Comparison of ENCODE assay signal across 8 cellular contexts in the genomic region with DNA sequence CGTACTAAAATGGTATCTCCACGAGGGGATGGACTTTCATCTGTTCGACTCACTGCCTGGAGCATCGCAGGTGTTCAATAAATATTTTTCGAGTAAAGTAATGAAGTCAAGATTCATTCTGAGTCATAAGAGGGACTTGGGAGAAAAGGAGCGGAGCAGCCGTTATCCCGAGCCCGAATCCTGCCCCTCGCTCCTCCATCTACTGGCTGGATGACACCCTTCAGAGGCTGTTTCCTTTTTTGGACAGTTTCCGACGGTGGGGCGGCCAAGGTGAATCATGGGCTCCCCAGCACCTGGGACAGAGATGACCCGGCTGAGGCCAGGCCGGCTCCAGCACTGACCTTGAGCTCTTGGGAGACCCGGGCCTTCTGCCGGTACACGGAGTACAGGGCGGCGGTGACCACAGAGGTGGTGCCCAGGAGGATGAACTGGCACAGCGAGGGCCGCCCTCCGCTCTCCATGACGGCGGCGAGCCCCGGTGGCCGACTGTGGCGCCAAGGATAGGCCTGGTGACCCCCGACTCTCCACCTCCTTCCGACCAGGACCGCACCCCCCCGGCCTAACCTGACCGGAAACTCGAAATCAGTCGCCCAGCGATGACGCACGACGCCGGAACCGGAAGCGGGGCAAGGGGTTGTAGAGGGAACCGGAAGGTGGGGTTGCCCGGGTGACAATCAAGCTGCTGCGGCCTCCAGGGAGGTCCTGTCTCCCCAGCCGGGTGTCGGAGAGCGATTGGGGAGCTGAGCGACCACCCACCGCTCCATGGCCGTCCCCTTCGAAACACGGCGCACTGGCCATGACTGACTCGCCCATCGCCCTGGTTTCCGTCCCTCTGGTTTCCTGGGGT. TPM values are rescaled to one million over a fixed set of nuclear protein-coding genes. Genes with fewer than 3 reads are reported as not detected.
A peak's percentile ranks its signal among the peaks of the same experiment; 100 is the strongest.
DNase-seq lines count a peak whose midpoint lies in the region; ATAC-seq and TF ChIP-seq lines count a peak whose summit lies in the region.

A gene with protein sequence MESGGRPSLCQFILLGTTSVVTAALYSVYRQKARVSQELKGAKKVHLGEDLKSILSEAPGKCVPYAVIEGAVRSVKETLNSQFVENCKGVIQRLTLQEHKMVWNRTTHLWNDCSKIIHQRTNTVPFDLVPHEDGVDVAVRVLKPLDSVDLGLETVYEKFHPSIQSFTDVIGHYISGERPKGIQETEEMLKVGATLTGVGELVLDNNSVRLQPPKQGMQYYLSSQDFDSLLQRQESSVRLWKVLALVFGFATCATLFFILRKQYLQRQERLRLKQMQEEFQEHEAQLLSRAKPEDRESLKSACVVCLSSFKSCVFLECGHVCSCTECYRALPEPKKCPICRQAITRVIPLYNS (minus strand): TSS at position 588 of the 847 bp plus-strand sequence. CDS start 127 bp downstream, at position 461.

- no peaks in the 10 kb centered on the region for H3K9me3 ChIP-seq in heart right ventricle

- peak within 1 kb of the TSS; percentile 89 for H3K4me3 Mint-ChIP-seq in type B pancreatic cell

- DNase-seq in NCI-H1694 (lab: John Stamatoyannopoulos, UW) (peak; percentile 78), amniotic epithelial cell (ENCODE audit: low read depth) (peak; percentile 93), heart right ventricle (peak; percentile 96 to 98), posterior cingulate gyrus (peak; percentile 94 to 99 (median 98)), type B pancreatic cell (ENCODE audit: extremely low spot score, unreplicated experiment) (peak; percentile 95)

- H3K27ac Mint-ChIP-seq in type B pancreatic cell = peak within 1 kb of the TSS; percentile 51

- H3K9me3 Mint-ChIP-seq in type B pancreatic cell = no peaks in the 10 kb centered on the region

- peaks cover 0 to 40% (median 11%) of the 10 kb centered on the region in 9 donors for H3K36me3 ChIP-seq in heart right ventricle

- WGBS in heart right ventricle, 2 donors = 1% methylated on average over 58 of the region's 58 CpGs

- H3K27me3 Mint-ChIP-seq in type B pancreatic cell = peaks cover 11% of the 10 kb centered on the region

- H3K27ac ChIP-seq in heart right ventricle = peak within 1 kb of the TSS; percentile 63 to 95 (median 92)

- intact Hi-C loops in T-helper 1 cell treated with Interleukin-12 subunit alpha and Interleukin-12 subunit beta and Interleukin-4 antibody, amounts not matched to agents 30 ng/mL and 1 ng/mL, for 36 hours (cut with micrococcal nuclease) = loop anchor here (2.0 to 5.0 kb wide), 2 partner anchors 125 to 625 kb away; partner anchors contain the start of genes OTUD3 and PINK1
- intact Hi-C loops in heart right ventricle (cut with DNase I) = no loop called here
- intact Hi-C loops in posterior cingulate gyrus (cut with DNase I) = no loop called here

- H3K4me1 Mint-ChIP-seq in type B pancreatic cell (ENCODE audit: unreplicated experiment) = peaks cover 4% of the 10 kb centered on the region

- H3K27me3 ChIP-seq in heart right ventricle = peaks cover 0 to 23% (median 6%) of the 10 kb centered on the region in 7 donors

- ATAC-seq in HG02852 (IDR thresholded peaks at IDR 0.05; ENCODE audit: unreplicated experiment) (peak; percentile 88), heart right ventricle (peak; percentile 97 to 99 (median 98))

- H3K36me3 Mint-ChIP-seq in type B pancreatic cell = no peaks in the 10 kb centered on the region

- no peak for TF ChIP-seq CTCF in GM12875 (IDR thresholded peaks at IDR 0.05; ENCODE audit: borderline replicate concordance, insufficient read depth, low read depth, low read length)
- no peak for TF ChIP-seq CTCF in heart right ventricle (IDR thresholded peaks at IDR 0.05)
- TF ChIP-seq CTCF in type B pancreatic cell (conservative IDR thresholded peaks at IDR 0.05) = no peak

- peak within 1 kb of the TSS; percentile 90 for H3K4me3 ChIP-seq in GM12875 (ENCODE audit: low read depth, low read length)
- peak within 1 kb of the TSS; percentile 67 to 99 (median 91) for H3K4me3 ChIP-seq in heart right ventricle

- peaks cover 0 to 47% (median 38%) of the 10 kb centered on the region in 9 donors for H3K4me1 ChIP-seq in heart right ventricle

RNA-seq across cellular contexts. Expression of the gene that starts here (rescaled TPM):
- total RNA-seq in T-helper 1 cell treated with Interleukin-12 subunit alpha and Interleukin-12 subunit beta and Interleukin-4 antibody, amounts not matched to agents 30 ng/mL and 1 ng/mL, for 36 hours = 25.3 and 25.5 TPM in 2 replicates
- total RNA-seq in heart right ventricle (10 to 100 TPM; 33.7 to 60.3 (median 43.2) TPM), type B pancreatic cell (ENCODE audit: low replicate concordance) (31.1 and 38.4 TPM in 2 replicates)
- polyA plus RNA-seq in heart right ventricle = 10 to 100 TPM in 1 of 2 donors, 1 to 10 TPM in 1; 7.6 to 36.4 TPM

Comparison
In these comparisons a context has a peak if more than half of its experiments do, and no peak if none do; other contexts are left out.
1. Peak in every context shown above with its lines: DNase-seq, ATAC-seq, H3K4me3 ChIP-seq and H3K27ac ChIP-seq.